24 cellular contexts compared by ENCODE assay signal in genomic region chr10:16195894-16196293, GRCh38.
DNase-seq lines count a peak whose midpoint lies in the region; ATAC-seq, FAIRE-seq and TF ChIP-seq lines count a peak whose summit lies in the region.
"Had no signal": no experiment of that assay in that cellular context is flagged by ENCODE, and none has a peak within 500 bp of the region (broad histone marks: within the 10 kb centered on the region; RNA-seq: fewer than 3 reads in every experiment).

No MANE protein-coding gene starts in this region.

- H2AK5ac ChIP-seq in H1 (ENCODE audit: low read depth, low read length), result no peak overlapping the region

- no peaks in the 10 kb centered on the region for H3K79me1 ChIP-seq in H1 (ENCODE audit: low read depth, low read length)

- H3K4me2 ChIP-seq in BLaER1 treated with 17β-estradiol and CSF1 and Interleukin-3, amounts not matched to agents 10 nM and 100 nM, result peak overlapping the region; percentile 47 to 73 (median 66); a peak in 20 of 22 replicates
- peak overlapping the region; percentile 45 to 55; a peak in 3 of 4 replicates for H3K4me2 ChIP-seq in H1 (ENCODE audit: insufficient read depth in 1 of 2, low read depth in 2 of 2, low read length in 2 of 2)
- H3K4me2 ChIP-seq: A549 had no signal

- no peak overlapping the region for H3K14ac ChIP-seq in H1 (ENCODE audit: insufficient read length)

- H3K36me3 ChIP-seq in BLaER1 treated with 17β-estradiol and CSF1 and Interleukin-3, amounts not matched to agents 10 nM and 100 nM, result peaks cover 0 to 5% (median 0%) of the 10 kb centered on the region in 11 experiments; a peak in 1 of 22 replicates
- H3K36me3 ChIP-seq in HUES48 (ENCODE audit: control insufficient read depth, insufficient read depth, low read length) (no peaks in the 10 kb centered on the region), H1 (ENCODE audit: control insufficient read depth in 2 of 4, insufficient read depth in 4 of 4, low read length in 3 of 4) (peaks cover 0 to 5% (median under 1%) of the 10 kb centered on the region in 4 experiments; a peak in 2 of 8 replicates)
- H3K36me3 ChIP-seq: HAP-1, MG63 had no signal

- no peak overlapping the region for H3K18ac ChIP-seq in H1 (ENCODE audit: extremely low read depth, low read length)

- no peaks in the 10 kb centered on the region for H3K79me2 ChIP-seq in H1 (ENCODE audit: control insufficient read depth in 1 of 2, insufficient read depth in 2 of 2, low read length in 2 of 2)

- TF ChIP-seq POLR2A in H1 (IDR thresholded peaks at IDR 0.05; ENCODE audit: control extremely low read depth in 1 of 2, low read depth in 2 of 2, low read length in 2 of 2), result no peak

- H3K27ac ChIP-seq in BLaER1 treated with 17β-estradiol and CSF1 and Interleukin-3, amounts not matched to agents 10 nM and 100 nM, result no peak overlapping the region
- H3K27ac ChIP-seq in HUES48 (ENCODE audit: low read depth, low read length), result peak overlapping the region; percentile 88
- no peak overlapping the region for H3K27ac ChIP-seq in H1 (ENCODE audit: low read depth, low read length)
- H3K27ac ChIP-seq: A549, HL-60 had no signal

- H3K4ac ChIP-seq in H1 (replicated peaks; ENCODE audit: insufficient read length, low read depth, low read length), result no peak overlapping the region

- H3K23ac ChIP-seq in H1 (ENCODE audit: insufficient read length), result no peak overlapping the region

- no peak overlapping the region for H2BK5ac ChIP-seq in H1 (ENCODE audit: low read depth, low read length)

- no peak overlapping the region for H3K9ac ChIP-seq in BLaER1 treated with 17β-estradiol and CSF1 and Interleukin-3, amounts not matched to agents 10 nM and 100 nM
- H3K9ac ChIP-seq in HUES48 (ENCODE audit: low read depth, low read length), result no peak overlapping the region
- H3K9ac ChIP-seq in H1 (replicated peaks in 1 of 4; ENCODE audit: extremely low read depth in 1 of 4, low read depth in 3 of 4, low read length in 3 of 4), result no peak overlapping the region

- H3K23me2 ChIP-seq in H1 (ENCODE audit: low read depth, low read length), result no peaks in the 10 kb centered on the region

- H3K27me3 ChIP-seq in BLaER1 treated with 17β-estradiol and CSF1 and Interleukin-3, amounts not matched to agents 10 nM and 100 nM, result peaks cover 20 to 100% (median 53%) of the 10 kb centered on the region in 11 experiments; a peak in 21 of 22 replicates
- H3K27me3 ChIP-seq in HUES48 (ENCODE audit: control insufficient read depth, insufficient read depth, low read length), result no peaks in the 10 kb centered on the region
- no peaks in the 10 kb centered on the region for H3K27me3 ChIP-seq in H1 (replicated peaks in 1 of 4; ENCODE audit: control insufficient read depth in 3 of 4, extremely low read depth in 1 of 4, insufficient read depth in 3 of 4, low read length in 3 of 4)

- CTCF ChIA-PET in H1 (lab: Charles Lee; ENCODE audit: partially characterized antibody), result no interaction called here

- H4K8ac ChIP-seq in H1 (ENCODE audit: extremely low read depth, insufficient read depth, low read length), result no peak overlapping the region

- peak; percentile 93 for FAIRE-seq in H1 (lab: Jason Lieb, UNC)
- FAIRE-seq: A549, GM12891, RCC 7860 had no signal

- no peak overlapping the region for H4K91ac ChIP-seq in H1 (replicated peaks; ENCODE audit: insufficient read length, low read length)

- peaks cover 8 to 50% (median 17%) of the 10 kb centered on the region in 11 experiments; a peak in 19 of 22 replicates for H3K9me3 ChIP-seq in BLaER1 treated with 17β-estradiol and CSF1 and Interleukin-3, amounts not matched to agents 10 nM and 100 nM (replicated peaks in 1 of 11)
- peaks cover 17% of the 10 kb centered on the region for H3K9me3 ChIP-seq in HUES48 (ENCODE audit: control insufficient read depth, insufficient read depth, low read length)
- H3K9me3 ChIP-seq in H1 (ENCODE audit: insufficient read depth in 2 of 2, low read depth in 1 of 2, low read length in 1 of 2), result no peaks in the 10 kb centered on the region
- H3K9me3 ChIP-seq: A549, HAP-1, MG63 had no signal

- no peak overlapping the region for H4K5ac ChIP-seq in H1 (ENCODE audit: insufficient read length, low read depth, low read length)

- no peak overlapping the region for H2BK15ac ChIP-seq in H1 (ENCODE audit: low read length)

- ATAC-seq in HG03039 (IDR thresholded peaks at IDR 0.05; ENCODE audit: unreplicated experiment), result no peak
- ATAC-seq: A549; CD8-positive, alpha-beta T cell; Right ventricle myocardium inferior had no signal

- no peak overlapping the region for H2BK20ac ChIP-seq in H1 (ENCODE audit: low read length)

- TF ChIP-seq RAD21 in H1 (IDR thresholded peaks at IDR 0.05 in 1 of 2, conservative IDR thresholded peaks at IDR 0.05 in 1 of 2; ENCODE audit: low read depth in 2 of 2, low read length in 2 of 2), result no peak

- no peak overlapping the region for H3K4me3 ChIP-seq in BLaER1 treated with 17β-estradiol and CSF1 and Interleukin-3, amounts not matched to agents 10 nM and 100 nM
- peak overlapping the region; percentile 43 for H3K4me3 ChIP-seq in HUES48 (ENCODE audit: low read depth, low read length)
- peak overlapping the region in 1 of 4 experiments; percentile 21; a peak in 2 of 8 replicates for H3K4me3 ChIP-seq in H1 (ENCODE audit: extremely low read depth in 1 of 4, insufficient read depth in 2 of 4, low read depth in 3 of 4, low read length in 4 of 4)
- H3K4me3 ChIP-seq: A549, HAP-1, MG63 had no signal

- POLR2A ChIA-PET in H1 (lab: Charles Lee; ENCODE audit: partially characterized antibody), result no interaction called here

- no peak overlapping the region for H2BK12ac ChIP-seq in H1 (ENCODE audit: low read depth, low read length)

- TF ChIP-seq EP300 in H1 (IDR thresholded peaks at IDR 0.05; ENCODE audit: borderline replicate concordance in 1 of 2, low read depth in 2 of 2, low read length in 2 of 2), result 0 out of 3 replicates have a peak, but pooled peaks of 1 of the 2 experiments have one; percentile 23

- peaks cover 0 to 3% (median 0%) of the 10 kb centered on the region in 11 experiments; a peak in 1 of 22 replicates for H4K20me1 ChIP-seq in BLaER1 treated with 17β-estradiol and CSF1 and Interleukin-3, amounts not matched to agents 10 nM and 100 nM
- H4K20me1 ChIP-seq in H1 (replicated peaks in 1 of 2; ENCODE audit: control insufficient read depth in 1 of 2, insufficient read depth in 2 of 2, low read length in 2 of 2), result no peaks in the 10 kb centered on the region

- H3K56ac ChIP-seq in H1 (replicated peaks; ENCODE audit: insufficient read length, low read depth, low read length), result no peak overlapping the region

- DNase-seq in H1 (ENCODE audit: low read depth in 1 of 2, low spot score in 2 of 2), result peak in 1 of 2 experiments; percentile 60
- peak; percentile 18 for DNase-seq in iPS-NIHi11 (ENCODE audit: low spot score)
- no peak for DNase-seq in SKM-1 (lab: John Stamatoyannopoulos, UW; ENCODE audit: unreplicated experiment)
- no peak for DNase-seq in NCI-H1105 (lab: John Stamatoyannopoulos, UW)
- DNase-seq: Calu3; CD8-positive, alpha-beta T cell; DMS53; EL; MG63; NCI-H1092; NCI-H146; NCI-H2081; NCI-H2171 treated with DMSO at 0.1 percent for 48 hours; NCI-H446; NCI-H526 treated with DMSO at 0.1 percent for 48 hours had no signal

- no peak for TF ChIP-seq CTCF in H1 (IDR thresholded peaks at IDR 0.05; ENCODE audit: control extremely low read depth in 1 of 3, insufficient read depth in 1 of 3, low read depth in 1 of 3, low read length in 3 of 3)

- no peak overlapping the region for H2AFZ ChIP-seq in H1 (ENCODE audit: low read length)

- peaks cover 13 to 23% (median 18%) of the 10 kb centered on the region in 10 experiments for H3K4me1 ChIP-seq in BLaER1 treated with 17β-estradiol and CSF1 and Interleukin-3, amounts not matched to agents 10 nM and 100 nM
- H3K4me1 ChIP-seq in HUES48 (ENCODE audit: control insufficient read depth, insufficient read depth, low read length), result peaks cover 40% of the 10 kb centered on the region
- peaks cover 5 to 18% (median 16%) of the 10 kb centered on the region in 4 experiments; a peak in 5 of 7 replicates for H3K4me1 ChIP-seq in H1 (replicated peaks in 1 of 4; ENCODE audit: control insufficient read depth in 3 of 4, insufficient read depth in 4 of 4, low read length in 3 of 4)
- H3K4me1 ChIP-seq: A549, HAP-1 had no signal

- H2BK120ac ChIP-seq in H1 (replicated peaks; ENCODE audit: low read depth, low read length), result no peak overlapping the region

- WGBS in H1 (ENCODE audit: extremely low coverage in 1 of 2, insufficient coverage in 1 of 2, insufficient read length in 1 of 2, insufficient replicate concordance in 2 of 2, low coverage in 1 of 2, low lambda C conversion rate in 2 of 2, missing lambda C conversion rate in 1 of 2), 2 experiments, result 11% methylated on average over 2 of the region's 2 CpGs; no CpG with 5 or more reads in 1 of the 2 experiments
